ENCODE assay signal across 18 cellular contexts in genomic region chr3:151315846-151316245, GRCh38. TPM values are rescaled to one million over a fixed set of nuclear protein-coding genes. Genes with fewer than 3 reads are reported as not detected.
DNase-seq lines count a peak whose midpoint lies in the region; ATAC-seq and TF ChIP-seq lines count a peak whose summit lies in the region.
"Had no signal": no experiment of that assay in that cellular context is flagged by ENCODE, and none has a peak within 500 bp of the region (broad histone marks: within the 10 kb centered on the region; RNA-seq: fewer than 3 reads in every experiment).

No MANE protein-coding gene starts in this region.

- peaks cover 0 to 26% of the 10 kb centered on the region in 2 experiments; a peak in 3 of 4 replicates for H3K4me1 ChIP-seq in SK-N-SH (ENCODE audit: control insufficient read depth in 1 of 2, insufficient read depth in 2 of 2, low read depth in 1 of 2, low read length in 1 of 2)
- no peaks in the 10 kb centered on the region for H3K4me1 ChIP-seq in Karpas-422 (ENCODE audit: low read length)
- H3K4me1 ChIP-seq: BLaER1, Peyer's patch had no signal

- no peaks in the 10 kb centered on the region for H3K9me3 Mint-ChIP-seq in activated naive CD8-positive, alpha-beta T cell treated with anti-CD3 and anti-CD28 coated beads, Interleukin-2, amount 50 U/mL, for 24 hours
- peaks cover 7% of the 10 kb centered on the region for H3K9me3 Mint-ChIP-seq in mesothelial cell of epicardium

- H3F3A ChIP-seq in SK-N-SH (replicated peaks; ENCODE audit: insufficient read depth), result no peaks in the 10 kb centered on the region

- H3K27ac Mint-ChIP-seq in activated naive CD8-positive, alpha-beta T cell treated with anti-CD3 and anti-CD28 coated beads, Interleukin-2, amount 50 U/mL, for 24 hours, result peak overlapping the region; percentile 43
- peak overlapping the region; percentile 94 for H3K27ac Mint-ChIP-seq in mesothelial cell of epicardium

- no peaks in the 10 kb centered on the region for H3K79me2 ChIP-seq in SK-N-SH (ENCODE audit: insufficient read depth)
- H3K79me2 ChIP-seq in Karpas-422 (ENCODE audit: low read length), result no peaks in the 10 kb centered on the region

- H3K9me2 ChIP-seq in SK-N-SH (no peaks in the 10 kb centered on the region), Karpas-422 (replicated peaks; ENCODE audit: insufficient read depth, low read length) (no peaks in the 10 kb centered on the region)

- no peak overlapping the region for H2AFZ ChIP-seq in SK-N-SH (ENCODE audit: low read depth)
- no peak overlapping the region for H2AFZ ChIP-seq in Karpas-422 (ENCODE audit: low read length)

- CTCF ChIA-PET in SK-N-SH (lab: Yijun Ruan, JAX), result interaction anchor here (0.9 to 1.7 kb wide), 2 partner anchors 10 to 148 kb away, joined by 3 to 7 read pairs; no protein-coding TSS in a partner anchor

- H3K4me3 ChIP-seq in SK-N-SH (ENCODE audit: low read depth in 2 of 2, low read length in 1 of 2) (no peak overlapping the region), Karpas-422 (ENCODE audit: low read length) (no peak overlapping the region)
- H3K4me3 ChIP-seq: BLaER1, Peyer's patch had no signal

- H3K9ac ChIP-seq in SK-N-SH (no peak overlapping the region), Karpas-422 (ENCODE audit: low read length) (no peak overlapping the region)
- H3K9ac ChIP-seq: BLaER1 had no signal

- ATAC-seq in SK-N-SH treated with all-trans-retinoic acid at 6 μM for 48 hours (no peak), GM19395 (IDR thresholded peaks at IDR 0.05; ENCODE audit: unreplicated experiment) (no peak)
- ATAC-seq in activated naive CD8-positive, alpha-beta T cell treated with anti-CD3 and anti-CD28 coated beads, Interleukin-2, amount 50 U/mL, for 24 hours, result no peak
- ATAC-seq: left cardiac atrium had no signal

- H3K36me3 ChIP-seq in SK-N-SH (replicated peaks in 1 of 2; ENCODE audit: control insufficient read depth in 1 of 2, insufficient read depth in 2 of 2, low read length in 1 of 2) (no peaks in the 10 kb centered on the region), Karpas-422 (ENCODE audit: insufficient read depth, low read length) (no peaks in the 10 kb centered on the region)
- H3K36me3 ChIP-seq: BLaER1, Peyer's patch had no signal

- TF ChIP-seq CTCF in SK-N-SH (IDR thresholded peaks at IDR 0.05) (no peak), mesothelial cell of epicardium (IDR thresholded peaks at IDR 0.05; ENCODE audit: unreplicated experiment) (no peak)

- no peak for TF ChIP-seq EP300 in SK-N-SH (IDR thresholded peaks at IDR 0.05; ENCODE audit: borderline replicate concordance in 1 of 2, low read depth in 1 of 2, low read length in 1 of 2)

- peaks cover 29% of the 10 kb centered on the region for H3K4me1 Mint-ChIP-seq in activated naive CD8-positive, alpha-beta T cell treated with anti-CD3 and anti-CD28 coated beads, Interleukin-2, amount 50 U/mL, for 24 hours
- H3K4me1 Mint-ChIP-seq in mesothelial cell of epicardium, result peaks cover 48% of the 10 kb centered on the region

- H3K4me3 Mint-ChIP-seq in activated naive CD8-positive, alpha-beta T cell treated with anti-CD3 and anti-CD28 coated beads, Interleukin-2, amount 50 U/mL, for 24 hours, result peak overlapping the region; percentile 39
- H3K4me3 Mint-ChIP-seq in mesothelial cell of epicardium, result peak overlapping the region; percentile 42

- no peaks in the 10 kb centered on the region for H4K20me1 ChIP-seq in SK-N-SH (ENCODE audit: insufficient read depth)
- H4K20me1 ChIP-seq in Karpas-422 (ENCODE audit: insufficient read depth, low read depth, low read length), result no peaks in the 10 kb centered on the region
- H4K20me1 ChIP-seq: BLaER1 had no signal

- H3K36me3 Mint-ChIP-seq in activated naive CD8-positive, alpha-beta T cell treated with anti-CD3 and anti-CD28 coated beads, Interleukin-2, amount 50 U/mL, for 24 hours (ENCODE audit: low read depth), result no peaks in the 10 kb centered on the region
- peaks cover 5% of the 10 kb centered on the region for H3K36me3 Mint-ChIP-seq in mesothelial cell of epicardium

- POLR2A ChIA-PET in SK-N-SH (lab: Yijun Ruan, JAX), result no interaction called here

- TF ChIP-seq RAD21 in SK-N-SH (IDR thresholded peaks at IDR 0.05; ENCODE audit: low read length), result no peak

- WGBS in SK-N-SH (ENCODE audit: low lambda C conversion rate), result 87% methylated on average over 2 of the region's 2 CpGs

- DNase-seq in SK-N-SH (no peak), HT-29 (ENCODE audit: low spot score) (peak; percentile 55), mesothelial cell of epicardium (ENCODE audit: low spot score in 2 of 2, unreplicated experiment in 2 of 2) (no peak), Karpas-422 (no peak), hypothalamus (lab: John Stamatoyannopoulos, UW) (no peak)
- no peak for DNase-seq in activated naive CD8-positive, alpha-beta T cell treated with anti-CD3 and anti-CD28 coated beads, Interleukin-2, amount 50 U/mL, for 24 hours
- DNase-seq: activated CD4-positive, alpha-beta T cell treated with anti-CD3 and anti-CD28 coated beads, Interleukin-2, amount 50 U/mL, for 1 hour; cerebellar nuclear complex; left cardiac atrium; midbrain; NCI-H1105; Peyer's patch; stimulated activated CD4-positive, alpha-beta T cell treated with anti-CD3 and anti-CD28 coated beads, Interleukin-12 subunit alpha, Interleukin-12 subunit beta, amount 100 ng/mL, for 4 hours had no signal

- H3K27ac ChIP-seq in SK-N-SH (ENCODE audit: low read depth in 2 of 2, low read length in 1 of 2) (peak overlapping the region; percentile 38 to 39; a peak in 1 of 4 replicates), Karpas-422 (ENCODE audit: low read length) (no peak overlapping the region)
- H3K27ac ChIP-seq: BLaER1, HL-60, Peyer's patch had no signal

- peaks cover 4% of the 10 kb centered on the region for H3K27me3 Mint-ChIP-seq in activated naive CD8-positive, alpha-beta T cell treated with anti-CD3 and anti-CD28 coated beads, Interleukin-2, amount 50 U/mL, for 24 hours
- no peaks in the 10 kb centered on the region for H3K27me3 Mint-ChIP-seq in mesothelial cell of epicardium (ENCODE audit: low read depth)

- H3K27me3 ChIP-seq in SK-N-SH (ENCODE audit: insufficient read depth) (no peaks in the 10 kb centered on the region), Karpas-422 (ENCODE audit: low read length) (no peaks in the 10 kb centered on the region)
- H3K27me3 ChIP-seq: BLaER1, Peyer's patch had no signal

- H3K4me2 ChIP-seq in SK-N-SH (no peak overlapping the region), Karpas-422 (ENCODE audit: low read depth, low read length, poor library complexity, severe bottlenecking) (no peak overlapping the region)
- H3K4me2 ChIP-seq: BLaER1 had no signal

- H3K9me3 ChIP-seq in SK-N-SH (no peaks in the 10 kb centered on the region; the same call in 1 of the 2 replicates), Karpas-422 (ENCODE audit: low read length) (no peaks in the 10 kb centered on the region)
- H3K9me3 ChIP-seq: BLaER1, Peyer's patch had no signal

TF ChIP-seq in SK-N-SH treated with all-trans-retinoic acid at 6 μM for 48 hours, 23 proteins besides CTCF, POLR2A, EP300 and RAD21 (continues in another document):
- TF ChIP-seq TCF4 (CRISPR knock-in tag; IDR thresholded peaks at IDR 0.05; ENCODE audit: borderline replicate concordance) (no peak), CSRNP3 (CRISPR knock-in tag; IDR thresholded peaks at IDR 0.05) (no peak), ZNF70 (CRISPR knock-in tag; IDR thresholded peaks at IDR 0.05) (no peak), BACH2 (CRISPR knock-in tag; IDR thresholded peaks at IDR 0.05; ENCODE audit: borderline replicate concordance) (no peak), ZC3H10 (CRISPR knock-in tag; IDR thresholded peaks at IDR 0.05) (no peak)

RNA-seq across cellular contexts. Expression of gene GPR87, which starts 0.8 kb away (rescaled TPM):
- polyA plus RNA-seq in SK-N-SH (2012; rRNA removed), result 2.3 and 2.4 TPM in 2 replicates
- polyA plus RNA-seq in SK-N-SH (2012; cell fraction: cytosol; rRNA removed), result 2.5 and 3.1 TPM in 2 replicates
- polyA plus RNA-seq in SK-N-SH (2012; cell fraction: nucleus; rRNA removed), result 0.88 and 1.9 TPM in 2 replicates
- 1.8 and 2.6 TPM in 2 replicates for total RNA-seq in HT-29 (2014; rRNA removed; shearing (Covaris generic))
- total RNA-seq in mesothelial cell of epicardium, result 2.9 to 3.3 TPM (median 3.2 TPM) in 3 replicates
- total RNA-seq in Karpas-422 (2014; rRNA removed; shearing (Covaris generic); ENCODE audit: low replicate concordance), result not detected in 2 replicates
- total RNA-seq: left cardiac atrium, Peyer's patch had no signal

RNA-seq across cellular contexts. Expression of gene P2RY13, which starts 13.5 kb away (rescaled TPM):
- not detected in 2 replicates for polyA plus RNA-seq in SK-N-SH (2012; rRNA removed)
- polyA plus RNA-seq in SK-N-SH (2012; cell fraction: cytosol; rRNA removed), result not detected in 2 replicates
- not detected in 2 replicates for polyA plus RNA-seq in SK-N-SH (2012; cell fraction: nucleus; rRNA removed)
- not detected in 2 replicates for total RNA-seq in HT-29 (2014; rRNA removed; shearing (Covaris generic))
- total RNA-seq in mesothelial cell of epicardium, result not detected in 3 replicates
- 0.40 and 0.97 TPM in 2 replicates for total RNA-seq in Karpas-422 (2014; rRNA removed; shearing (Covaris generic); ENCODE audit: low replicate concordance)
- total RNA-seq: G401 had no signal

RNA-seq across cellular contexts. Expression of gene P2RY14, which starts 37.5 kb away (rescaled TPM):
- not detected in 2 replicates for polyA plus RNA-seq in SK-N-SH (2012; rRNA removed)
- not detected in 2 replicates for polyA plus RNA-seq in SK-N-SH (2012; cell fraction: cytosol; rRNA removed)
- not detected in 2 replicates for polyA plus RNA-seq in SK-N-SH (2012; cell fraction: nucleus; rRNA removed)
- not detected in 2 replicates for total RNA-seq in HT-29 (2014; rRNA removed; shearing (Covaris generic))
- 0.11 TPM in 1 of 3 replicates, not detected in the others for total RNA-seq in mesothelial cell of epicardium
- not detected in 2 replicates for total RNA-seq in Karpas-422 (2014; rRNA removed; shearing (Covaris generic); ENCODE audit: low replicate concordance)
- total RNA-seq: G401 had no signal
